In genomic region chr1:30634507-30634906, GRCh38 we compare ENCODE assay signal across 1 cellular context.
TF ChIP-seq lines count a peak whose summit lies in the region.

No MANE protein-coding gene starts in this region.

TF ChIP-seq in K562, 482 proteins besides CTCF, POLR2A, EP300 and RAD21:
- TF ChIP-seq E2F4 (CRISPR knock-in tag; IDR thresholded peaks at IDR 0.05; ENCODE audit: low read depth) (0 out of 2 replicates have a peak, but pooled peaks have one; percentile 20), FOXK1 (CRISPR knock-in tag; IDR thresholded peaks at IDR 0.05; ENCODE audit: borderline replicate concordance) (no peak), SPI1 (IDR thresholded peaks at IDR 0.05; ENCODE audit: borderline replicate concordance, low read depth, low read length) (no peak), XRCC5 (IDR thresholded peaks at IDR 0.05; ENCODE audit: low read depth, low read length) (no peak)
- TF ChIP-seq, protein P1, sequence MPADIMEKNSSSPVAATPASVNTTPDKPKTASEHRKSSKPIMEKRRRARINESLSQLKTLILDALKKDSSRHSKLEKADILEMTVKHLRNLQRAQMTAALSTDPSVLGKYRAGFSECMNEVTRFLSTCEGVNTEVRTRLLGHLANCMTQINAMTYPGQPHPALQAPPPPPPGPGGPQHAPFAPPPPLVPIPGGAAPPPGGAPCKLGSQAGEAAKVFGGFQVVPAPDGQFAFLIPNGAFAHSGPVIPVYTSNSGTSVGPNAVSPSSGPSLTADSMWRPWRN (IDR thresholded peaks at IDR 0.05; ENCODE audit: low read depth), result no peak
- TF ChIP-seq, protein P2, sequence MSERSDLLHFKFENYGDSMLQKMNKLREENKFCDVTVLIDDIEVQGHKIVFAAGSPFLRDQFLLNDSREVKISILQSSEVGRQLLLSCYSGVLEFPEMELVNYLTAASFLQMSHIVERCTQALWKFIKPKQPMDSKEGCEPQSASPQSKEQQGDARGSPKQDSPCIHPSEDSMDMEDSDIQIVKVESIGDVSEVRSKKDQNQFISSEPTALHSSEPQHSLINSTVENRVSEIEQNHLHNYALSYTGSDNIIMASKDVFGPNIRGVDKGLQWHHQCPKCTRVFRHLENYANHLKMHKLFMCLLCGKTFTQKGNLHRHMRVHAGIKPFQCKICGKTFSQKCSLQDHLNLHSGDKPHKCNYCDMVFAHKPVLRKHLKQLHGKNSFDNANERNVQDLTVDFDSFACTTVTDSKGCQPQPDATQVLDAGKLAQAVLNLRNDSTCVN (CRISPR knock-in tag; IDR thresholded peaks at IDR 0.05), result peak; percentile 13; the same call in 1 of the 2 replicates
